In genomic region chr4:186726150-186726439, GRCh38 we compare ENCODE assay signal across 9 cellular contexts. TPM values are rescaled to one million over a fixed set of nuclear protein-coding genes. Genes with fewer than 3 reads are reported as not detected.
DNase-seq lines count a peak whose midpoint lies in the region; ATAC-seq and TF ChIP-seq lines count a peak whose summit lies in the region.
"Had no signal": no experiment of that assay in that cellular context is flagged by ENCODE, and none has a peak within 500 bp of the region (broad histone marks: within the 10 kb centered on the region; RNA-seq: fewer than 3 reads in every experiment).

No MANE protein-coding gene starts in this region.

- H3K4me3 ChIP-seq in CD4-positive, alpha-beta memory T cell (ENCODE audit: low read length in 2 of 2) = no peak overlapping the region
- peak overlapping the region; percentile 88 to 93 for H3K4me3 ChIP-seq in Panc1 (ENCODE audit: low read depth in 2 of 2, low read length in 2 of 2)
- peak overlapping the region; percentile 83 for H3K4me3 ChIP-seq in fibroblast of the aortic adventitia (ENCODE audit: low read depth, low read length)
- peak overlapping the region; percentile 82 for H3K4me3 ChIP-seq in ovary

- TF ChIP-seq EP300 in ovary (IDR thresholded peaks at IDR 0.05) = no peak

- 0 to 1% (median 0%) methylated on average over 21 of the region's 21 CpGs for WGBS in ovary, 3 donors

- intact Hi-C loops in CD4-positive, alpha-beta memory T cell (cut with micrococcal nuclease) = no loop called here
- intact Hi-C loops in Panc1 (cut with micrococcal nuclease; ENCODE audit: unreplicated experiment) = loop anchor here (5.0 to 10.0 kb wide), 2 partner anchors 116 to 219 kb away; no protein-coding TSS in a partner anchor
- intact Hi-C loops in ovary (cut with DNase I) = no loop called here

- no peak for DNase-seq in CD4-positive, alpha-beta memory T cell
- DNase-seq in Panc1 (ENCODE audit: low read depth, low spot score) (peak; percentile 51), fibroblast of the aortic adventitia (ENCODE audit: low read depth) (no peak), ovary (peak in 1 of 5 donors; percentile 38), hippocampal formation (lab: John Stamatoyannopoulos, UW) (no peak), DMS79 (lab: John Stamatoyannopoulos, UW) (no peak)
- no peak for DNase-seq in activated CD4-positive, alpha-beta T cell treated with anti-CD3 and anti-CD28 coated beads, Interleukin-2, amount 50 U/mL, for 1 hour
- DNase-seq: stimulated activated naive CD4-positive, alpha-beta T cell treated with Interleukin-2 at 50 U/mL for 16 hours had no signal

- peaks cover 5% of the 10 kb centered on the region for H3K27me3 ChIP-seq in CD4-positive, alpha-beta memory T cell (ENCODE audit: insufficient read depth, low read length)
- no peaks in the 10 kb centered on the region for H3K27me3 ChIP-seq in Panc1 (ENCODE audit: control insufficient read depth, insufficient read depth, low read length)
- no peaks in the 10 kb centered on the region for H3K27me3 ChIP-seq in ovary

- H3K27ac Mint-ChIP-seq in CD4-positive, alpha-beta memory T cell = no peak overlapping the region

- CTCF ChIA-PET in CD4-positive, alpha-beta memory T cell (lab: Charles Lee; ENCODE audit: partially characterized antibody) = no interaction called here
- CTCF ChIA-PET in Panc1 (lab: Charles Lee) = no interaction called here

- peak; percentile 16 for TF ChIP-seq CTCF in Panc1 (IDR thresholded peaks at IDR 0.05)
- TF ChIP-seq CTCF in fibroblast of the aortic adventitia (IDR thresholded peaks at IDR 0.05; ENCODE audit: insufficient read depth, low read length) = no peak
- no peak for TF ChIP-seq CTCF in ovary (IDR thresholded peaks at IDR 0.05)

- H3K4me1 Mint-ChIP-seq in CD4-positive, alpha-beta memory T cell = peaks cover 9 to 25% (median 17%) of the 10 kb centered on the region in 4 donors

- H3K36me3 ChIP-seq in CD4-positive, alpha-beta memory T cell (ENCODE audit: insufficient read depth, low read length) = no peaks in the 10 kb centered on the region
- H3K36me3 ChIP-seq in Panc1 (ENCODE audit: control insufficient read depth, insufficient read depth, low read length) (peaks cover 14% of the 10 kb centered on the region; the same call in 1 of the 2 replicates), ovary (no peaks in the 10 kb centered on the region)

- POLR2A ChIA-PET in CD4-positive, alpha-beta memory T cell (lab: Charles Lee; ENCODE audit: partially characterized antibody) = no interaction called here
- POLR2A ChIA-PET in Panc1 (lab: Charles Lee) = no interaction called here

- ATAC-seq in Panc1 (peak; percentile 24), HG03521 (IDR thresholded peaks at IDR 0.05; ENCODE audit: unreplicated experiment) (no peak)

- H3K4me1 ChIP-seq in CD4-positive, alpha-beta memory T cell (ENCODE audit: insufficient read depth, low read length) = no peaks in the 10 kb centered on the region
- H3K4me1 ChIP-seq in Panc1 (ENCODE audit: control insufficient read depth, insufficient read depth, low read length) = peaks cover 15% of the 10 kb centered on the region
- no peaks in the 10 kb centered on the region for H3K4me1 ChIP-seq in ovary (ENCODE audit: insufficient read depth)

- H3K27me3 Mint-ChIP-seq in CD4-positive, alpha-beta memory T cell = peaks cover 42% of the 10 kb centered on the region in 2 donors

- in situ Hi-C loops in Panc1 (cut with HindIII; ENCODE audit: low pct_unique_long_range_greater_than_20kb, low sequenced_read_pairs) = no loop called here

- BruUV-seq in Panc1 (replicated peaks; lab: Mats Ljungman, UMichigan) = TSS peak; percentile 60

- peak overlapping the region in 6 of 8 donors; percentile 18 to 70 (median 44) for H3K4me3 Mint-ChIP-seq in CD4-positive, alpha-beta memory T cell

- H3K9me3 ChIP-seq in CD4-positive, alpha-beta memory T cell (ENCODE audit: control insufficient read depth in 1 of 2, low read length in 2 of 2) = no peaks in the 10 kb centered on the region
- H3K9me3 ChIP-seq in Panc1 (ENCODE audit: control insufficient read depth, insufficient read depth, low read depth, low read length) = no peaks in the 10 kb centered on the region
- H3K9me3 ChIP-seq in ovary = no peaks in the 10 kb centered on the region

- TF ChIP-seq POLR2A in ovary (IDR thresholded peaks at IDR 0.05) = no peak

- peaks cover 1 to 4% of the 10 kb centered on the region in 2 donors for H3K36me3 Mint-ChIP-seq in CD4-positive, alpha-beta memory T cell

- no peak overlapping the region for H3K27ac ChIP-seq in CD4-positive, alpha-beta memory T cell (ENCODE audit: low read depth, low read length)
- peak overlapping the region; percentile 90 for H3K27ac ChIP-seq in Panc1 (ENCODE audit: low read length)
- peak overlapping the region; percentile 53 to 60 for H3K27ac ChIP-seq in ovary

- peaks cover 0 to 18% (median 8%) of the 10 kb centered on the region in 8 donors for H3K9me3 Mint-ChIP-seq in CD4-positive, alpha-beta memory T cell

RNA-seq across cellular contexts. Expression of gene FAT1, which starts 2.4 kb away (rescaled TPM):
- total RNA-seq in CD4-positive, alpha-beta memory T cell = not detected
- not detected for polyA plus RNA-seq in CD4-positive, alpha-beta memory T cell
- total RNA-seq in Panc1 (2021; ENCODE audit: unreplicated experiment) = 288 TPM
- 203 TPM for polyA plus RNA-seq in Panc1 (2012; ENCODE audit: insufficient read length)
- 114 and 189 TPM in 2 replicates for total RNA-seq in fibroblast of the aortic adventitia (ENCODE audit: low replicate concordance)
- 10 to 100 TPM; 24.9 to 78.6 (median 46.6) TPM for total RNA-seq in ovary
- polyA plus RNA-seq in ovary = 10 to 100 TPM; 20.5 to 48.8 TPM

Comparison
In these comparisons a context has a peak if more than half of its experiments do, and no peak if none do; other contexts are left out.
1. H3K4me3 ChIP-seq: peak in Panc1 (2 of 2), fibroblast of the aortic adventitia (single experiment) and ovary (single experiment); none in CD4-positive, alpha-beta memory T cell (0 of 2).
2. RNA of gene FAT1, which starts 2.4 kb away (total RNA-seq): 288 TPM in Panc1 (single experiment), 114 to 189 TPM in fibroblast of the aortic adventitia and 24.9 to 78.6 TPM in ovary; not detected in CD4-positive, alpha-beta memory T cell; every median in the first group is over 10 times any median in the second.